ENCODE assay signal across 16 cellular contexts in genomic region chr12:12381982-12382381, GRCh38.
"Had no signal": no experiment of that assay in that cellular context is flagged by ENCODE, and none has a peak within 500 bp of the region (broad histone marks: within the 10 kb centered on the region; RNA-seq: fewer than 3 reads in every experiment).

No MANE protein-coding gene starts in this region.

- H3K9me3 Mint-ChIP-seq: dendritic cell treated with granulocyte-macrophage colony-stimulating factor and Interleukin-4, amounts not matched to agents 40 ng/mL and 50 ng/mL, for 4 days; naive B cell had no signal

- H3K9me3 ChIP-seq: lower lobe of right lung, thoracic aorta had no signal

- H3K4me3 ChIP-seq: hepatocyte, lower lobe of right lung, thoracic aorta had no signal

- H3K27me3 Mint-ChIP-seq: activated naive CD8-positive, alpha-beta T cell treated with anti-CD3 and anti-CD28 coated beads for 36 hours; dendritic cell treated with granulocyte-macrophage colony-stimulating factor and Interleukin-4, amounts not matched to agents 40 ng/mL and 50 ng/mL, for 4 days; naive B cell; stimulated activated naive CD8-positive, alpha-beta T cell treated with anti-CD3 and anti-CD28 coated beads, Interleukin-15, Interleukin-2, amounts not matched to agents 100 ng/mL and 50 ng/mL, for 24 hours had no signal

- ATAC-seq: lower lobe of right lung, SK-N-SH treated with all-trans-retinoic acid at 6 μM for 48 hours had no signal

- DNase-seq: activated CD4-positive, alpha-beta T cell treated with anti-CD3 and anti-CD28 coated beads, Interleukin-2, amount 50 U/mL, for 1 hour; activated CD4-positive, CD25-positive, alpha-beta regulatory T cell; activated effector memory CD4-positive, alpha-beta T cell treated with Interleukin-2 at 50 U/mL for 16 hours; activated naive CD8-positive, alpha-beta T cell treated with anti-CD3 and anti-CD28 coated beads for 36 hours; brain microvascular endothelial cell; cerebellar nuclear complex; erythroblast; lower lobe of right lung; naive B cell; stimulated activated CD4-positive, alpha-beta T cell treated with anti-CD3 and anti-CD28 coated beads, Interleukin-12 subunit alpha, Interleukin-12 subunit beta, amount 100 ng/mL, for 4 hours had no signal

- H3K27ac ChIP-seq: brain microvascular endothelial cell, lower lobe of right lung, thoracic aorta had no signal

- H3K4me3 Mint-ChIP-seq: activated naive CD8-positive, alpha-beta T cell treated with anti-CD3 and anti-CD28 coated beads for 36 hours; dendritic cell treated with granulocyte-macrophage colony-stimulating factor and Interleukin-4, amounts not matched to agents 40 ng/mL and 50 ng/mL, for 4 days; naive B cell; stimulated activated naive CD8-positive, alpha-beta T cell treated with anti-CD3 and anti-CD28 coated beads, Interleukin-15, Interleukin-2, amounts not matched to agents 100 ng/mL and 50 ng/mL, for 24 hours; T-helper 1 cell treated with Interleukin-12 subunit alpha and Interleukin-12 subunit beta and Interleukin-4 antibody, amounts not matched to agents 30 μg/mL and 1 μg/mL, for 36 hours had no signal

- H3K36me3 ChIP-seq: brain microvascular endothelial cell, lower lobe of right lung, thoracic aorta had no signal

- H3K27ac Mint-ChIP-seq: activated naive CD8-positive, alpha-beta T cell treated with anti-CD3 and anti-CD28 coated beads for 36 hours had no signal

- H3K27me3 ChIP-seq: brain microvascular endothelial cell, hepatocyte had no signal
